Comparison of ENCODE assay signal across 7 cellular contexts in genomic region chr2:87514034-87514433, GRCh38.
DNase-seq lines count a peak whose midpoint lies in the region; ATAC-seq lines count a peak whose summit lies in the region.
"Not testable (repeated sequence)": the region's sequence is repeated elsewhere in the genome, so short reads cannot be mapped to it uniquely, and the experiment has no call there.

No MANE protein-coding gene starts in this region.

- not testable (repeated sequence) for H3K36me3 ChIP-seq in Karpas-422 (ENCODE audit: insufficient read depth, low read length)

- H3K27ac ChIP-seq in Karpas-422 (ENCODE audit: low read length) = peak overlapping the region; percentile 76

- not testable (repeated sequence) for DNase-seq in Karpas-422

- H3K4me3 ChIP-seq in Karpas-422 (ENCODE audit: low read length) = not testable (repeated sequence)

- H3K9me2 ChIP-seq in Karpas-422 (replicated peaks; ENCODE audit: insufficient read depth, low read length) = not testable (repeated sequence)

- H3K4me1 ChIP-seq in Karpas-422 (ENCODE audit: low read length) = peaks cover 61% of the 10 kb centered on the region

- peaks cover 31% of the 10 kb centered on the region for H3K79me2 ChIP-seq in Karpas-422 (ENCODE audit: low read length)

- H3K9ac ChIP-seq in Karpas-422 (ENCODE audit: low read length) = not testable (repeated sequence)

- ATAC-seq in GM18520 (IDR thresholded peaks at IDR 0.05; ENCODE audit: unreplicated experiment) (peak; percentile 49), GM19324 (IDR thresholded peaks at IDR 0.05; ENCODE audit: low FRiP score, unreplicated experiment) (peak; percentile 47), GM21423 (IDR thresholded peaks at IDR 0.05; ENCODE audit: unreplicated experiment) (peak; percentile 59), HG02642 (IDR thresholded peaks at IDR 0.05; ENCODE audit: poor library complexity, unreplicated experiment) (peak; percentile 52), HG03025 (IDR thresholded peaks at IDR 0.05; ENCODE audit: low FRiP score, unreplicated experiment) (peak; percentile 32), HG03280 (IDR thresholded peaks at IDR 0.05; ENCODE audit: unreplicated experiment) (peak; percentile 40)

- not testable (repeated sequence) for H3K27me3 ChIP-seq in Karpas-422 (ENCODE audit: low read length)

- peak overlapping the region; percentile 35 for H3K4me2 ChIP-seq in Karpas-422 (ENCODE audit: low read depth, low read length, poor library complexity, severe bottlenecking)

- H3K9me3 ChIP-seq in Karpas-422 (ENCODE audit: low read length) = not testable (repeated sequence)

- not testable (repeated sequence) for H4K20me1 ChIP-seq in Karpas-422 (ENCODE audit: insufficient read depth, low read depth, low read length)

- not testable (repeated sequence) for H2AFZ ChIP-seq in Karpas-422 (ENCODE audit: low read length)
